Comparison of ENCODE assay signal across 8 cellular contexts in the genomic region with DNA sequence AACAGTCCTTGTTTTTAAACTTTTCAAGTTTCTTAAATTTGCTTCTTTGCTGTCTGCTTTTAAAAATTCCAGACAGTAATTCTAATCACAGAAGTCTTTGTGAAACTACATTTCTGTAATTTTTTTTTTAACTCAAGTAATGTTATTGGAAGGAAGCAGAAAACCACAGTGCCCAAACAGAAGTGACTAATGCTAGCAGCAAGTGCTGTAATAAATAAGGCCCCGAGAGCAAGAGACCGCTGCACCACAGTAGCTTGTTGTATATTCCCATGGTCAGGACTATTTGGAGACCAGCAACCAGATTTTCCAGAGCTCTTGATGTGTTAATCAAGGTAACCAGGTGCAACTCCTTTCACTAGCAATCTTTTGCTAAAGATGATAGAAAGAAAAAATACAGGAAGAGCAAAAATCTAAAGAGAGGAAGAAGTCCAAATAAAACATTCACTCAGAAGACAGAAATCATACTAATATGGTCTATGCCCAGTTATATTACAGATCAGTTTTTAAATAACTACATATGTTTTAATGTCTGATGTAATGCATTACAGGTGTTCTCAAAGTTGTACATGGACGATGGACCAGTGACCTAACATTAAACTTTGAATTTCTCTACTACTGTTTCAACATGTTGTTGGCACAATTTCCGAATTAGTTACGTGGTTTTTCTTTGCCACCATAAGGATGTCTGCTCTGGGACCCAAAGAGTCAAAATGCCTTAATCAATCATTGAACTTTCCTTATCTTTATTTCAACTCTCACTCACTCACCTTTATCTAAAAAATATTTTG. TPM values are rescaled to one million over a fixed set of nuclear protein-coding genes. Genes with fewer than 3 reads are reported as not detected.
DNase-seq lines count a peak whose midpoint lies in the region; ATAC-seq and TF ChIP-seq lines count a peak whose summit lies in the region.

No MANE protein-coding gene starts in this region.

- no peaks in the 10 kb centered on the region for H3K9me3 Mint-ChIP-seq in progenitor cell of endocrine pancreas (ENCODE audit: low read depth)

- intact Hi-C loops in head of caudate nucleus (cut with DNase I): no loop called here

- no peaks in the 10 kb centered on the region for H3K27me3 ChIP-seq in kidney epithelial cell (ENCODE audit: control insufficient read depth, insufficient read depth, low read length)

- H3K36me3 ChIP-seq in kidney epithelial cell (ENCODE audit: control insufficient read depth, insufficient read depth, low read length): no peaks in the 10 kb centered on the region

- H3K4me3 ChIP-seq in kidney epithelial cell (ENCODE audit: low read depth, low read length): no peak overlapping the region

- no peak for TF ChIP-seq CTCF in kidney epithelial cell (IDR thresholded peaks at IDR 0.05; ENCODE audit: insufficient read depth, low read length, poor library complexity, severe bottlenecking)
- TF ChIP-seq CTCF in progenitor cell of endocrine pancreas (IDR thresholded peaks at IDR 0.05; ENCODE audit: unreplicated experiment): no peak

- ATAC-seq in GM18508 (IDR thresholded peaks at IDR 0.05; ENCODE audit: insufficient read depth, unreplicated experiment) (peak; percentile 42), HG02678 (IDR thresholded peaks at IDR 0.05; ENCODE audit: unreplicated experiment) (peak; percentile 64), SK-N-SH treated with all-trans-retinoic acid at 6 μM for 48 hours (peak; percentile 81), GM19324 (IDR thresholded peaks at IDR 0.05; ENCODE audit: low FRiP score, unreplicated experiment) (no peak)

- H3K4me1 Mint-ChIP-seq in progenitor cell of endocrine pancreas (ENCODE audit: low read depth): peaks cover 3% of the 10 kb centered on the region

- H3K36me3 Mint-ChIP-seq in progenitor cell of endocrine pancreas (ENCODE audit: insufficient read depth): peaks cover 1% of the 10 kb centered on the region

- no peak overlapping the region for H3K27ac Mint-ChIP-seq in progenitor cell of endocrine pancreas

- H3K27me3 Mint-ChIP-seq in progenitor cell of endocrine pancreas: no peaks in the 10 kb centered on the region

- no peak overlapping the region for H3K4me3 Mint-ChIP-seq in progenitor cell of endocrine pancreas (ENCODE audit: low read depth)

- DNase-seq in kidney epithelial cell (ENCODE audit: low read depth) (peak; percentile 75), progenitor cell of endocrine pancreas (ENCODE audit: low spot score, unreplicated experiment) (no peak), T-helper 9 cell (no peak), head of caudate nucleus (no peak)

TF ChIP-seq in SK-N-SH treated with all-trans-retinoic acid at 6 μM for 48 hours, 23 proteins besides CTCF, POLR2A, EP300 and RAD21:
- TF ChIP-seq OSR1 (CRISPR knock-in tag; IDR thresholded peaks at IDR 0.05): no peak
- TF ChIP-seq, protein P1, sequence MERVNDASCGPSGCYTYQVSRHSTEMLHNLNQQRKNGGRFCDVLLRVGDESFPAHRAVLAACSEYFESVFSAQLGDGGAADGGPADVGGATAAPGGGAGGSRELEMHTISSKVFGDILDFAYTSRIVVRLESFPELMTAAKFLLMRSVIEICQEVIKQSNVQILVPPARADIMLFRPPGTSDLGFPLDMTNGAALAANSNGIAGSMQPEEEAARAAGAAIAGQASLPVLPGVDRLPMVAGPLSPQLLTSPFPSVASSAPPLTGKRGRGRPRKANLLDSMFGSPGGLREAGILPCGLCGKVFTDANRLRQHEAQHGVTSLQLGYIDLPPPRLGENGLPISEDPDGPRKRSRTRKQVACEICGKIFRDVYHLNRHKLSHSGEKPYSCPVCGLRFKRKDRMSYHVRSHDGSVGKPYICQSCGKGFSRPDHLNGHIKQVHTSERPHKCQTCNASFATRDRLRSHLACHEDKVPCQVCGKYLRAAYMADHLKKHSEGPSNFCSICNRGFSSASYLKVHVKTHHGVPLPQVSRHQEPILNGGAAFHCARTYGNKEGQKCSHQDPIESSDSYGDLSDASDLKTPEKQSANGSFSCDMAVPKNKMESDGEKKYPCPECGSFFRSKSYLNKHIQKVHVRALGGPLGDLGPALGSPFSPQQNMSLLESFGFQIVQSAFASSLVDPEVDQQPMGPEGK (CRISPR knock-in tag; IDR thresholded peaks at IDR 0.05; ENCODE audit: borderline replicate concordance): no peak
- no peak for TF ChIP-seq TCF4 (CRISPR knock-in tag; IDR thresholded peaks at IDR 0.05; ENCODE audit: borderline replicate concordance)
- TF ChIP-seq, protein P2, sequence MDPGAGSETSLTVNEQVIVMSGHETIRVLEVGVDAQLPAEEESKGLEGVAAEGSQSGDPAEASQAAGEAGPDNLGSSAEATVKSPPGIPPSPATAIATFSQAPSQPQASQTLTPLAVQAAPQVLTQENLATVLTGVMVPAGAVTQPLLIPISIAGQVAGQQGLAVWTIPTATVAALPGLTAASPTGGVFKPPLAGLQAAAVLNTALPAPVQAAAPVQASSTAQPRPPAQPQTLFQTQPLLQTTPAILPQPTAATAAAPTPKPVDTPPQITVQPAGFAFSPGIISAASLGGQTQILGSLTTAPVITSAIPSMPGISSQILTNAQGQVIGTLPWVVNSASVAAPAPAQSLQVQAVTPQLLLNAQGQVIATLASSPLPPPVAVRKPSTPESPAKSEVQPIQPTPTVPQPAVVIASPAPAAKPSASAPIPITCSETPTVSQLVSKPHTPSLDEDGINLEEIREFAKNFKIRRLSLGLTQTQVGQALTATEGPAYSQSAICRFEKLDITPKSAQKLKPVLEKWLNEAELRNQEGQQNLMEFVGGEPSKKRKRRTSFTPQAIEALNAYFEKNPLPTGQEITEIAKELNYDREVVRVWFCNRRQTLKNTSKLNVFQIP (CRISPR knock-in tag; IDR thresholded peaks at IDR 0.05; ENCODE audit: borderline replicate concordance, low read depth): no peak
- no peak for TF ChIP-seq RARB (CRISPR knock-in tag; IDR thresholded peaks at IDR 0.05)

RNA-seq across cellular contexts. Expression of a gene that starts 36.4 kb away (rescaled TPM):
- total RNA-seq in kidney epithelial cell (42.1 and 50.4 TPM in 2 replicates), progenitor cell of endocrine pancreas (15.0 and 18.1 TPM in 2 replicates)
